Comparison of ENCODE assay signal across 9 cellular contexts in genomic region chr14:104130974-104131651, GRCh38. TPM values are rescaled to one million over a fixed set of nuclear protein-coding genes. Genes with fewer than 3 reads are reported as not detected.
DNase-seq lines count a peak whose midpoint lies in the region; ATAC-seq and TF ChIP-seq lines count a peak whose summit lies in the region.
"Had no signal": no experiment of that assay in that cellular context is flagged by ENCODE, and none has a peak within 500 bp of the region (broad histone marks: within the 10 kb centered on the region; RNA-seq: fewer than 3 reads in every experiment).

No MANE protein-coding gene starts in this region.

- no peaks in the 10 kb centered on the region for H3K9me2 ChIP-seq in MM.1S (replicated peaks; ENCODE audit: insufficient read depth, low read length)

- TF ChIP-seq POLR2A in prostate gland (IDR thresholded peaks at IDR 0.05) = no peak

- H4K20me1 ChIP-seq in MM.1S (ENCODE audit: insufficient read depth, low read length) = no peaks in the 10 kb centered on the region

- H3K9ac ChIP-seq in MM.1S (ENCODE audit: low read length) = no peak overlapping the region

- intact Hi-C loops in prostate gland (cut with DNase I) = loop anchor here (10.0 kb wide), 1 partner anchor 244 kb away; no protein-coding TSS in a partner anchor

- no peaks in the 10 kb centered on the region for H3F3A ChIP-seq in MM.1S (ENCODE audit: insufficient read depth, low read length)

- H3K27ac ChIP-seq in MM.1S (ENCODE audit: low read length) (no peak overlapping the region), prostate gland (no peak overlapping the region)

- H3K4me3 ChIP-seq in MM.1S (ENCODE audit: low read length) (no peak overlapping the region), prostate gland (no peak overlapping the region), MG63 (no peak overlapping the region)

- DNase-seq in DMS 273 (lab: John Stamatoyannopoulos, UW; ENCODE audit: unreplicated experiment) (peak; percentile 89), DMS 273 treated with DMSO at 0.1 percent for 48 hours (lab: John Stamatoyannopoulos, UW) (no peak), MM.1S (peak; percentile 17), germinal center (ENCODE audit: low spot score) (peak; percentile 42), prostate gland (ENCODE audit: low spot score) (peak; percentile 63), MG63 (no peak)

- no peaks in the 10 kb centered on the region for H3K79me2 ChIP-seq in MM.1S (ENCODE audit: low read length)

- WGBS in prostate gland = 22% methylated on average over 11 of the region's 11 CpGs

- TF ChIP-seq CTCF in MM.1S (IDR thresholded peaks at IDR 0.05; ENCODE audit: low read length) = peak; percentile 51
- TF ChIP-seq CTCF in prostate gland (IDR thresholded peaks at IDR 0.05) = peak; percentile 49 to 88 (median 82)

- H3K9me3 ChIP-seq in MM.1S (replicated peaks; ENCODE audit: insufficient read depth, low read length) (no peaks in the 10 kb centered on the region), prostate gland (no peaks in the 10 kb centered on the region), MG63 (0 out of 2 replicates have a peak, but pooled peaks cover 4% of the 10 kb centered on the region)

- no peak overlapping the region for H2AFZ ChIP-seq in MM.1S (ENCODE audit: low read length)

- H3K36me3 ChIP-seq in MM.1S (replicated peaks; ENCODE audit: insufficient read depth, low read length) = no peaks in the 10 kb centered on the region
- H3K36me3 ChIP-seq in prostate gland = no peaks in the 10 kb centered on the region
- H3K36me3 ChIP-seq in MG63 = no peaks in the 10 kb centered on the region

- H3K4me2 ChIP-seq in MM.1S (ENCODE audit: low read depth, low read length) = no peak overlapping the region

- H3K27me3 ChIP-seq in MM.1S (replicated peaks; ENCODE audit: insufficient read depth, low read length) (peaks cover 14% of the 10 kb centered on the region; the same call in 1 of the 2 replicates), prostate gland (replicated peaks; ENCODE audit: insufficient read depth) (peaks cover 13% of the 10 kb centered on the region), MG63 (no peaks in the 10 kb centered on the region)

- H3K4me1 ChIP-seq in MM.1S (ENCODE audit: low read length) (no peaks in the 10 kb centered on the region), prostate gland (replicated peaks) (no peaks in the 10 kb centered on the region)

- peak; percentile 52; the same call in 2 of the 3 replicates for ATAC-seq in SK-N-SH treated with all-trans-retinoic acid at 6 μM for 48 hours
- ATAC-seq in GM21390 (IDR thresholded peaks at IDR 0.05; ENCODE audit: unreplicated experiment) = no peak
- ATAC-seq: naive thymus-derived CD4-positive, alpha-beta T cell had no signal

TF ChIP-seq in SK-N-SH treated with all-trans-retinoic acid at 6 μM for 48 hours, 23 proteins besides CTCF, POLR2A, EP300 and RAD21:
- TF ChIP-seq ESRRG (CRISPR knock-in tag; IDR thresholded peaks at IDR 0.05) (no peak), PPARA (CRISPR knock-in tag; IDR thresholded peaks at IDR 0.05; ENCODE audit: borderline replicate concordance) (no peak)

RNA-seq across cellular contexts. Expression of gene KIF26A, which starts 7.3 kb away (rescaled TPM):
- total RNA-seq in prostate gland = 10 to 100 TPM in 1 of 2 donors, 1 to 10 TPM in 1; 1.6 to 13.9 TPM
- 0.92 and 1.1 TPM in 2 replicates for total RNA-seq in MG63 (2014; rRNA removed; shearing (Covaris generic); ENCODE audit: low replicate concordance)

RNA-seq across cellular contexts. Expression of gene ASPG, which starts 45.6 kb away (rescaled TPM):
- total RNA-seq in prostate gland = 1 to 10 TPM in 1 of 2 donors, not detected in 1; 2.3 TPM
- not detected in 2 replicates for total RNA-seq in MG63 (2014; rRNA removed; shearing (Covaris generic); ENCODE audit: low replicate concordance)

Comparison
In these comparisons a context has a peak if more than half of its experiments do, and no peak if none do; other contexts are left out.
1. DNase-seq: peak in DMS 273 (single experiment), MM.1S (single experiment), germinal center (single experiment) and prostate gland (single experiment); none in DMS 273 treated with DMSO at 0.1 percent for 48 hours (single experiment) and MG63 (single experiment).